ENCODE assay signal across 10 cellular contexts in genomic region chr10:78977761-78978305, GRCh38.
DNase-seq lines count a peak whose midpoint lies in the region; ATAC-seq and TF ChIP-seq lines count a peak whose summit lies in the region.
"Had no signal": no experiment of that assay in that cellular context is flagged by ENCODE, and none has a peak within 500 bp of the region (broad histone marks: within the 10 kb centered on the region; RNA-seq: fewer than 3 reads in every experiment).

No MANE protein-coding gene starts in this region.

- TF ChIP-seq CTCF in activated CD8-positive, alpha-beta T cell treated with anti-CD3 and anti-CD28 coated beads for 36 hours (IDR thresholded peaks at IDR 0.05) = no peak
- no peak for TF ChIP-seq CTCF in kidney epithelial cell (IDR thresholded peaks at IDR 0.05; ENCODE audit: insufficient read depth, low read length, poor library complexity, severe bottlenecking)
- TF ChIP-seq CTCF in tibial artery (IDR thresholded peaks at IDR 0.05) = no peak

- CTCF ChIA-PET in activated CD8-positive, alpha-beta T cell treated with anti-CD3 and anti-CD28 coated beads for 36 hours (lab: Charles Lee) = no interaction called here
- CTCF ChIA-PET in activated CD8-positive, alpha-beta T cell treated with anti-CD3 and anti-CD28 coated beads, Interleukin-2, amount 10 ng/mL, durations not matched to agents 7 days and 5 days (lab: Charles Lee) = no interaction called here

- DNase-seq in activated CD8-positive, alpha-beta T cell treated with anti-CD3 and anti-CD28 coated beads for 36 hours = peak; percentile 25
- DNase-seq in activated CD8-positive, alpha-beta T cell treated with anti-CD3 and anti-CD28 coated beads, Interleukin-2, amount 10 ng/mL, durations not matched to agents 7 days and 5 days = no peak
- no peak for DNase-seq in activated naive CD8-positive, alpha-beta T cell treated with anti-CD3 and anti-CD28 coated beads for 36 hours
- peak; percentile 70 for DNase-seq in kidney epithelial cell (ENCODE audit: low read depth)
- DNase-seq in tibial artery = peak; percentile 77 to 86
- DNase-seq in NCI-H510A treated with DMSO at 0.1 percent for 48 hours (lab: John Stamatoyannopoulos, UW) = no peak
- no peak for DNase-seq in T-helper 2 cell treated with Interferon-gamma antibody and Interleukin-4, amounts not matched to agents 5 μg/mL and 100 μg/mL, for 36 hours (ENCODE audit: low spot score)
- DNase-seq in middle frontal gyrus (ENCODE audit: extremely low spot score, low spot score) = no peak
- DNase-seq: CD4-positive, alpha-beta memory T cell; NCI-H2081 treated with DMSO at 0.1 percent for 48 hours had no signal

- no peak for ATAC-seq in activated CD8-positive, alpha-beta T cell treated with anti-CD3 and anti-CD28 coated beads for 36 hours
- no peak for ATAC-seq in activated CD8-positive, alpha-beta T cell treated with anti-CD3 and anti-CD28 coated beads, Interleukin-2, amount 10 ng/mL, durations not matched to agents 7 days and 5 days

- no peak overlapping the region for H3K4me3 ChIP-seq in kidney epithelial cell (ENCODE audit: low read depth, low read length)
- no peak overlapping the region for H3K4me3 ChIP-seq in tibial artery

- H3K27ac Mint-ChIP-seq in activated CD8-positive, alpha-beta T cell treated with anti-CD3 and anti-CD28 coated beads for 36 hours = peak overlapping the region; percentile 99
- no peak overlapping the region for H3K27ac Mint-ChIP-seq in activated CD8-positive, alpha-beta T cell treated with anti-CD3 and anti-CD28 coated beads, Interleukin-2, amount 10 ng/mL, durations not matched to agents 7 days and 5 days
- H3K27ac Mint-ChIP-seq in activated naive CD8-positive, alpha-beta T cell treated with anti-CD3 and anti-CD28 coated beads for 36 hours = peak overlapping the region; percentile 27
- H3K27ac Mint-ChIP-seq in T-helper 2 cell treated with Interferon-gamma antibody and Interleukin-4, amounts not matched to agents 5 μg/mL and 100 μg/mL, for 36 hours = no peak overlapping the region

- H3K4me1 Mint-ChIP-seq in activated CD8-positive, alpha-beta T cell treated with anti-CD3 and anti-CD28 coated beads for 36 hours (ENCODE audit: low read depth) = peaks cover 55% of the 10 kb centered on the region
- peaks cover 37% of the 10 kb centered on the region for H3K4me1 Mint-ChIP-seq in activated CD8-positive, alpha-beta T cell treated with anti-CD3 and anti-CD28 coated beads, Interleukin-2, amount 10 ng/mL, durations not matched to agents 7 days and 5 days (ENCODE audit: low read depth)
- H3K4me1 Mint-ChIP-seq in activated naive CD8-positive, alpha-beta T cell treated with anti-CD3 and anti-CD28 coated beads for 36 hours = peaks cover 35% of the 10 kb centered on the region
- peaks cover 21% of the 10 kb centered on the region for H3K4me1 Mint-ChIP-seq in T-helper 2 cell treated with Interferon-gamma antibody and Interleukin-4, amounts not matched to agents 5 μg/mL and 100 μg/mL, for 36 hours (ENCODE audit: low read depth)

- no peaks in the 10 kb centered on the region for H3K9me3 ChIP-seq in tibial artery

- no peaks in the 10 kb centered on the region for H3K9me3 Mint-ChIP-seq in activated CD8-positive, alpha-beta T cell treated with anti-CD3 and anti-CD28 coated beads for 36 hours
- no peaks in the 10 kb centered on the region for H3K9me3 Mint-ChIP-seq in activated CD8-positive, alpha-beta T cell treated with anti-CD3 and anti-CD28 coated beads, Interleukin-2, amount 10 ng/mL, durations not matched to agents 7 days and 5 days (ENCODE audit: insufficient read depth)
- H3K9me3 Mint-ChIP-seq in activated naive CD8-positive, alpha-beta T cell treated with anti-CD3 and anti-CD28 coated beads for 36 hours = no peaks in the 10 kb centered on the region
- H3K9me3 Mint-ChIP-seq in T-helper 2 cell treated with Interferon-gamma antibody and Interleukin-4, amounts not matched to agents 5 μg/mL and 100 μg/mL, for 36 hours = no peaks in the 10 kb centered on the region
- H3K9me3 Mint-ChIP-seq: CD4-positive, alpha-beta memory T cell had no signal

- intact Hi-C loops in activated CD8-positive, alpha-beta T cell treated with anti-CD3 and anti-CD28 coated beads for 36 hours (cut with micrococcal nuclease) = no loop called here
- intact Hi-C loops in tibial artery (cut with DNase I; ENCODE audit: low total_unique reads) = loop anchor here (10.0 kb wide), 1 partner anchor 173 kb away; no protein-coding TSS in a partner anchor

- H3K4me3 Mint-ChIP-seq in activated CD8-positive, alpha-beta T cell treated with anti-CD3 and anti-CD28 coated beads for 36 hours = no peak overlapping the region
- H3K4me3 Mint-ChIP-seq in activated CD8-positive, alpha-beta T cell treated with anti-CD3 and anti-CD28 coated beads, Interleukin-2, amount 10 ng/mL, durations not matched to agents 7 days and 5 days = no peak overlapping the region
- H3K4me3 Mint-ChIP-seq in activated naive CD8-positive, alpha-beta T cell treated with anti-CD3 and anti-CD28 coated beads for 36 hours = no peak overlapping the region
- no peak overlapping the region for H3K4me3 Mint-ChIP-seq in T-helper 2 cell treated with Interferon-gamma antibody and Interleukin-4, amounts not matched to agents 5 μg/mL and 100 μg/mL, for 36 hours

- no peak overlapping the region for H3K27ac ChIP-seq in tibial artery

- H3K27me3 Mint-ChIP-seq in activated CD8-positive, alpha-beta T cell treated with anti-CD3 and anti-CD28 coated beads for 36 hours = no peaks in the 10 kb centered on the region
- H3K27me3 Mint-ChIP-seq in activated CD8-positive, alpha-beta T cell treated with anti-CD3 and anti-CD28 coated beads, Interleukin-2, amount 10 ng/mL, durations not matched to agents 7 days and 5 days (ENCODE audit: low read depth) = no peaks in the 10 kb centered on the region
- H3K27me3 Mint-ChIP-seq in activated naive CD8-positive, alpha-beta T cell treated with anti-CD3 and anti-CD28 coated beads for 36 hours = no peaks in the 10 kb centered on the region
- peaks cover 11% of the 10 kb centered on the region for H3K27me3 Mint-ChIP-seq in T-helper 2 cell treated with Interferon-gamma antibody and Interleukin-4, amounts not matched to agents 5 μg/mL and 100 μg/mL, for 36 hours (ENCODE audit: low read depth)
- H3K27me3 Mint-ChIP-seq: CD4-positive, alpha-beta memory T cell had no signal

- H3K36me3 Mint-ChIP-seq in activated CD8-positive, alpha-beta T cell treated with anti-CD3 and anti-CD28 coated beads for 36 hours (ENCODE audit: low read depth) = no peaks in the 10 kb centered on the region
- no peaks in the 10 kb centered on the region for H3K36me3 Mint-ChIP-seq in activated CD8-positive, alpha-beta T cell treated with anti-CD3 and anti-CD28 coated beads, Interleukin-2, amount 10 ng/mL, durations not matched to agents 7 days and 5 days (ENCODE audit: low read depth)
- no peaks in the 10 kb centered on the region for H3K36me3 Mint-ChIP-seq in activated naive CD8-positive, alpha-beta T cell treated with anti-CD3 and anti-CD28 coated beads for 36 hours
- H3K36me3 Mint-ChIP-seq in T-helper 2 cell treated with Interferon-gamma antibody and Interleukin-4, amounts not matched to agents 5 μg/mL and 100 μg/mL, for 36 hours (ENCODE audit: low read depth) = no peaks in the 10 kb centered on the region

- H3K4me1 ChIP-seq in tibial artery = peaks cover 7 to 20% (median 14%) of the 10 kb centered on the region in 4 donors

- H3K27me3 ChIP-seq in kidney epithelial cell (ENCODE audit: control insufficient read depth, insufficient read depth, low read length) = no peaks in the 10 kb centered on the region
- no peaks in the 10 kb centered on the region for H3K27me3 ChIP-seq in tibial artery

- POLR2A ChIA-PET in activated CD8-positive, alpha-beta T cell treated with anti-CD3 and anti-CD28 coated beads for 36 hours (lab: Charles Lee) = interaction anchor here (0.6 kb wide), 1 partner anchor 55 kb away, joined by 6 read pairs; no protein-coding TSS in a partner anchor
- POLR2A ChIA-PET in activated CD8-positive, alpha-beta T cell treated with anti-CD3 and anti-CD28 coated beads, Interleukin-2, amount 10 ng/mL, durations not matched to agents 7 days and 5 days (lab: Charles Lee) = interaction anchor here (0.6 kb wide), 1 partner anchor 229 kb away, joined by 3 read pairs; no protein-coding TSS in a partner anchor

- no peaks in the 10 kb centered on the region for H3K36me3 ChIP-seq in kidney epithelial cell (ENCODE audit: control insufficient read depth, insufficient read depth, low read length)
- H3K36me3 ChIP-seq in tibial artery = no peaks in the 10 kb centered on the region

Comparison
In these comparisons a context has a peak if more than half of its experiments do, and no peak if none do; other contexts are left out.
1. DNase-seq: peak in activated CD8-positive, alpha-beta T cell treated with anti-CD3 and anti-CD28 coated beads for 36 hours (single experiment), kidney epithelial cell (single experiment) and tibial artery (2 of 2); none in activated CD8-positive, alpha-beta T cell treated with anti-CD3 and anti-CD28 coated beads, Interleukin-2, amount 10 ng/mL, durations not matched to agents 7 days and 5 days (single experiment), activated naive CD8-positive, alpha-beta T cell treated with anti-CD3 and anti-CD28 coated beads for 36 hours (single experiment), NCI-H510A treated with DMSO at 0.1 percent for 48 hours (single experiment), T-helper 2 cell treated with Interferon-gamma antibody and Interleukin-4, amounts not matched to agents 5 μg/mL and 100 μg/mL, for 36 hours (single experiment) and middle frontal gyrus (single experiment).
2. H3K27ac Mint-ChIP-seq: peak in activated CD8-positive, alpha-beta T cell treated with anti-CD3 and anti-CD28 coated beads for 36 hours (single experiment) and activated naive CD8-positive, alpha-beta T cell treated with anti-CD3 and anti-CD28 coated beads for 36 hours (single experiment); none in activated CD8-positive, alpha-beta T cell treated with anti-CD3 and anti-CD28 coated beads, Interleukin-2, amount 10 ng/mL, durations not matched to agents 7 days and 5 days (single experiment) and T-helper 2 cell treated with Interferon-gamma antibody and Interleukin-4, amounts not matched to agents 5 μg/mL and 100 μg/mL, for 36 hours (single experiment).